Comparison of ENCODE assay signal across 20 cellular contexts in genomic region chr5:149639718-149640117, GRCh38. TPM values are rescaled to one million over a fixed set of nuclear protein-coding genes. Genes with fewer than 3 reads are reported as not detected.
DNase-seq lines count a peak whose midpoint lies in the region; ATAC-seq and TF ChIP-seq lines count a peak whose summit lies in the region.
"Had no signal": no experiment of that assay in that cellular context is flagged by ENCODE, and none has a peak within 500 bp of the region (broad histone marks: within the 10 kb centered on the region; RNA-seq: fewer than 3 reads in every experiment).

No MANE protein-coding gene starts in this region.

- H3K9me2 ChIP-seq in SK-N-SH, result no peaks in the 10 kb centered on the region

- no peak overlapping the region for H2AFZ ChIP-seq in SK-N-SH (ENCODE audit: low read depth)

- H3K4me1 ChIP-seq in SK-N-SH (ENCODE audit: control insufficient read depth in 1 of 2, insufficient read depth in 2 of 2, low read depth in 1 of 2, low read length in 1 of 2) (peaks cover 0 to 12% of the 10 kb centered on the region in 2 experiments; a peak in 1 of 4 replicates), left ventricle myocardium inferior (peaks cover 29% of the 10 kb centered on the region), vagina (peaks cover 18% of the 10 kb centered on the region), esophagus squamous epithelium (peaks cover 0 to 43% (median 5%) of the 10 kb centered on the region in 3 donors)
- H3K4me1 ChIP-seq: testis had no signal

- no peak for ATAC-seq in SK-N-SH treated with all-trans-retinoic acid at 6 μM for 48 hours
- ATAC-seq: PC-3 had no signal

- H3K79me2 ChIP-seq in SK-N-SH (ENCODE audit: insufficient read depth), result no peaks in the 10 kb centered on the region

- no peak for TF ChIP-seq CTCF in SK-N-SH (IDR thresholded peaks at IDR 0.05)
- no peak for TF ChIP-seq CTCF in left ventricle myocardium inferior (IDR thresholded peaks at IDR 0.05; ENCODE audit: borderline replicate concordance)
- no peak for TF ChIP-seq CTCF in neural crest cell (conservative IDR thresholded peaks at IDR 0.05)
- no peak for TF ChIP-seq CTCF in vagina (IDR thresholded peaks at IDR 0.05)
- no peak for TF ChIP-seq CTCF in esophagus squamous epithelium (IDR thresholded peaks at IDR 0.05)

- H3K36me3 ChIP-seq in SK-N-SH (replicated peaks in 1 of 2; ENCODE audit: control insufficient read depth in 1 of 2, insufficient read depth in 2 of 2, low read length in 1 of 2) (no peaks in the 10 kb centered on the region), left ventricle myocardium inferior (no peaks in the 10 kb centered on the region), vagina (no peaks in the 10 kb centered on the region), esophagus squamous epithelium (no peaks in the 10 kb centered on the region)
- H3K36me3 ChIP-seq: neutrophil had no signal

- H3K27ac Mint-ChIP-seq in neural crest cell (ENCODE audit: unreplicated experiment), result peak overlapping the region; percentile 24
- H3K27ac Mint-ChIP-seq: activated CD4-positive, alpha-beta T cell treated with anti-CD3 and anti-CD28 coated beads, Interleukin-2, amount 10 ng/mL, durations not matched to agents 7 days and 5 days; mesothelial cell of epicardium had no signal

- peak; percentile 33 for DNase-seq in SK-N-SH
- peak; percentile 28 for DNase-seq in left ventricle myocardium inferior
- DNase-seq in neural crest cell (ENCODE audit: low read depth, low spot score), result no peak
- DNase-seq in vagina (ENCODE audit: extremely low spot score in 2 of 2), result no peak
- DNase-seq in stimulated activated CD4-positive, alpha-beta T cell treated with anti-CD3 and anti-CD28 coated beads, Interleukin-4, amount 100 ng/mL, for 1 hour, result no peak
- no peak for DNase-seq in esophagus squamous epithelium (lab: John Stamatoyannopoulos, UW)
- no peak for DNase-seq in NCI-H1930 (lab: John Stamatoyannopoulos, UW)
- DNase-seq: activated CD4-positive, alpha-beta T cell treated with anti-CD3 and anti-CD28 coated beads, Interleukin-2, amount 10 ng/mL, durations not matched to agents 7 days and 5 days; activated gamma-delta T cell; NCI-H1417; NCI-H2171; PC-3; stimulated activated CD4-positive, alpha-beta T cell treated with anti-CD3 and anti-CD28 coated beads, Interleukin-4, amount 100 ng/mL, for 24 hours; testis had no signal

- no peak for TF ChIP-seq POLR2A in vagina (IDR thresholded peaks at IDR 0.05)
- no peak for TF ChIP-seq POLR2A in esophagus squamous epithelium (IDR thresholded peaks at IDR 0.05)

- H3K9me3 ChIP-seq in SK-N-SH, result no peaks in the 10 kb centered on the region
- no peaks in the 10 kb centered on the region for H3K9me3 ChIP-seq in left ventricle myocardium inferior (replicated peaks)
- no peaks in the 10 kb centered on the region for H3K9me3 ChIP-seq in vagina
- H3K9me3 ChIP-seq in esophagus squamous epithelium, result no peaks in the 10 kb centered on the region
- H3K9me3 ChIP-seq: neutrophil, testis had no signal

- peaks cover 19% of the 10 kb centered on the region for H3K4me1 Mint-ChIP-seq in neural crest cell
- H3K4me1 Mint-ChIP-seq: activated CD4-positive, alpha-beta T cell treated with anti-CD3 and anti-CD28 coated beads, Interleukin-2, amount 10 ng/mL, durations not matched to agents 7 days and 5 days; central memory CD8-positive, alpha-beta T cell; mesothelial cell of epicardium had no signal

- H3K4me3 ChIP-seq in SK-N-SH (ENCODE audit: low read depth in 2 of 2, low read length in 1 of 2) (no peak overlapping the region), left ventricle myocardium inferior (no peak overlapping the region), vagina (no peak overlapping the region), esophagus squamous epithelium (no peak overlapping the region)
- H3K4me3 ChIP-seq: SK-N-MC, testis had no signal

- H3K4me2 ChIP-seq in SK-N-SH, result no peak overlapping the region

- no peak for TF ChIP-seq RAD21 in SK-N-SH (IDR thresholded peaks at IDR 0.05; ENCODE audit: low read length)

- H3F3A ChIP-seq in SK-N-SH (replicated peaks; ENCODE audit: insufficient read depth), result no peaks in the 10 kb centered on the region

- H3K27me3 ChIP-seq in SK-N-SH (ENCODE audit: insufficient read depth) (no peaks in the 10 kb centered on the region), left ventricle myocardium inferior (ENCODE audit: low read depth) (no peaks in the 10 kb centered on the region), vagina (no peaks in the 10 kb centered on the region), esophagus squamous epithelium (no peaks in the 10 kb centered on the region)
- H3K27me3 ChIP-seq: neutrophil, testis had no signal

- no peak overlapping the region for H3K4me3 Mint-ChIP-seq in neural crest cell
- H3K4me3 Mint-ChIP-seq: activated CD4-positive, alpha-beta T cell treated with anti-CD3 and anti-CD28 coated beads, Interleukin-2, amount 10 ng/mL, durations not matched to agents 7 days and 5 days; central memory CD8-positive, alpha-beta T cell; mesothelial cell of epicardium had no signal

- H4K20me1 ChIP-seq in SK-N-SH (ENCODE audit: insufficient read depth), result no peaks in the 10 kb centered on the region

- H3K27ac ChIP-seq in SK-N-SH (ENCODE audit: low read depth in 2 of 2, low read length in 1 of 2) (no peak overlapping the region; a peak in 1 of 4 replicates), left ventricle myocardium inferior (replicated peaks) (peak overlapping the region; percentile 79), vagina (peak overlapping the region; percentile 46), esophagus squamous epithelium (peak overlapping the region in 2 of 4 donors; percentile 39 to 68)
- H3K27ac ChIP-seq: neutrophil, SK-N-MC had no signal

- H3K9ac ChIP-seq in SK-N-SH, result no peak overlapping the region

- no peaks in the 10 kb centered on the region for H3K27me3 Mint-ChIP-seq in neural crest cell (ENCODE audit: low read depth)
- H3K27me3 Mint-ChIP-seq: activated CD4-positive, alpha-beta T cell treated with anti-CD3 and anti-CD28 coated beads, Interleukin-2, amount 10 ng/mL, durations not matched to agents 7 days and 5 days; central memory CD8-positive, alpha-beta T cell had no signal

- POLR2A ChIA-PET in SK-N-SH (lab: Yijun Ruan, JAX), result no interaction called here

- CTCF ChIA-PET in SK-N-SH (lab: Yijun Ruan, JAX), result interaction anchor here (0.8 to 22.1 kb wide), 6 partner anchors 9 to 352 kb away, joined by 3 to 730 read pairs (median 6); no protein-coding TSS in a partner anchor

- intact Hi-C loops in left ventricle myocardium inferior (cut with micrococcal nuclease), result loop anchor here (5.0 to 10.0 kb wide), 2 partner anchors 188 to 345 kb away; no protein-coding TSS in a partner anchor
- intact Hi-C loops in vagina (cut with DNase I), result loop anchor here (10.0 kb wide), 1 partner anchor 355 kb away; no protein-coding TSS in a partner anchor
- intact Hi-C loops in esophagus squamous epithelium (cut with DNase I), result loop anchor here (5.0 kb wide), 1 partner anchor 193 kb away; no protein-coding TSS in a partner anchor

- H3K9me3 Mint-ChIP-seq in neural crest cell, result no peaks in the 10 kb centered on the region
- H3K9me3 Mint-ChIP-seq: activated CD4-positive, alpha-beta T cell treated with anti-CD3 and anti-CD28 coated beads, Interleukin-2, amount 10 ng/mL, durations not matched to agents 7 days and 5 days; central memory CD8-positive, alpha-beta T cell; mesothelial cell of epicardium had no signal

- no peaks in the 10 kb centered on the region for H3K36me3 Mint-ChIP-seq in neural crest cell (ENCODE audit: low read depth)
- H3K36me3 Mint-ChIP-seq: mesothelial cell of epicardium had no signal

- TF ChIP-seq EP300 in SK-N-SH (IDR thresholded peaks at IDR 0.05; ENCODE audit: borderline replicate concordance in 1 of 2, low read depth in 1 of 2, low read length in 1 of 2), result no peak

TF ChIP-seq in SK-N-SH, 30 proteins besides CTCF, POLR2A, EP300 and RAD21:
- TF ChIP-seq TEAD4 (IDR thresholded peaks at IDR 0.05; ENCODE audit: borderline replicate concordance, insufficient read depth) (no peak), GABPA (IDR thresholded peaks at IDR 0.05; ENCODE audit: low read depth) (no peak), CHD2 (IDR thresholded peaks at IDR 0.05; ENCODE audit: low read length, partially characterized antibody) (peak; percentile 37), RCOR1 (IDR thresholded peaks at IDR 0.05; ENCODE audit: low read length) (no peak)
TF ChIP-seq in SK-N-SH: peak in this region for 1.

TF ChIP-seq in SK-N-SH treated with all-trans-retinoic acid at 6 μM for 48 hours, 23 proteins besides CTCF, POLR2A, EP300 and RAD21 (continues in another document):
- TF ChIP-seq TCF4 (CRISPR knock-in tag; IDR thresholded peaks at IDR 0.05; ENCODE audit: borderline replicate concordance), result no peak
- TF ChIP-seq TOX (CRISPR knock-in tag; IDR thresholded peaks at IDR 0.05; ENCODE audit: borderline replicate concordance), result no peak
- TF ChIP-seq BACH2 (CRISPR knock-in tag; IDR thresholded peaks at IDR 0.05; ENCODE audit: borderline replicate concordance), result no peak
- TF ChIP-seq PPARA (CRISPR knock-in tag; IDR thresholded peaks at IDR 0.05; ENCODE audit: borderline replicate concordance), result no peak
- TF ChIP-seq POU6F1 (CRISPR knock-in tag; IDR thresholded peaks at IDR 0.05; ENCODE audit: borderline replicate concordance, low read depth), result no peak
- TF ChIP-seq ZNF565 (CRISPR knock-in tag; conservative IDR thresholded peaks at IDR 0.05; ENCODE audit: low read depth), result no peak
- TF ChIP-seq ARNTL (CRISPR knock-in tag; IDR thresholded peaks at IDR 0.05; ENCODE audit: borderline replicate concordance, low read depth), result no peak

RNA-seq across cellular contexts. Expression of gene ARHGEF37, which starts 58.4 kb away (rescaled TPM):
- 0.94 and 1.3 TPM in 2 replicates for polyA plus RNA-seq in SK-N-SH (2012; rRNA removed)
- 0.76 and 1.1 TPM in 2 replicates for polyA plus RNA-seq in SK-N-SH (2012; cell fraction: cytosol; rRNA removed)
- 1.2 and 2.1 TPM in 2 replicates for polyA plus RNA-seq in SK-N-SH (2012; cell fraction: nucleus; rRNA removed)
- total RNA-seq in left ventricle myocardium inferior (22.8 TPM), neural crest cell (1.9 and 2.3 TPM in 2 replicates), vagina (17.7 TPM), esophagus squamous epithelium (10 to 100 TPM; 14.5 to 29.3 (median 18.0) TPM)
- total RNA-seq: G401 had no signal

Comparison
In these comparisons a context has a peak if more than half of its experiments do, and no peak if none do; other contexts are left out.
1. DNase-seq: peak in SK-N-SH (single experiment) and left ventricle myocardium inferior (single experiment); none in neural crest cell (single experiment), vagina (0 of 2), stimulated activated CD4-positive, alpha-beta T cell treated with anti-CD3 and anti-CD28 coated beads, Interleukin-4, amount 100 ng/mL, for 1 hour (single experiment), esophagus squamous epithelium (single experiment) and NCI-H1930 (0 of 2).
2. H3K27ac ChIP-seq: peak in left ventricle myocardium inferior (single experiment) and vagina (single experiment); none in SK-N-SH (0 of 2).